In the genomic region with DNA sequence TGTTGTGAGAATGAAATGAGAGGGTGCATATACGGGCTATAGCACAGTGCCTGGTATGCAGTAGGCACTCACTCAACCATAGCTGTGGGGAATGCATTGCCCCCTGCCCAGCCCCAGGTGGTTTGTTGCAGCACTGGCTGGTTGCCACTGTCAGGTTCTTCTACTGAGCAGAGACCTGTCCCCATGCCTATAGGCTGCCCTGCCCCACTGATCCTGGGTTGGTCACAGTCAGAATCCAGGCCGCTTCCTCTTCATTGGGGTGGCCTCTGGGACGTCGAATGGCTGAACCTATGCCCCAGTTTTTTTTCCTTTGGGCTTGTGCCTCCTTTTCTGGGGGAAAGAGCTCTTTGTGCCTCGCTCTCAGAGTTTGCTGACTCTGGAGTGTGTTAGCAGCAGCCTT, we compare ENCODE assay signal across 15 cellular contexts.
"Had no signal": no experiment of that assay in that cellular context is flagged by ENCODE, and none has a peak within 500 bp of the region (broad histone marks: within the 10 kb centered on the region; RNA-seq: fewer than 3 reads in every experiment).

No MANE protein-coding gene starts in this region.

- H3K9me3 ChIP-seq: adrenal gland, body of pancreas, esophagus squamous epithelium had no signal

- H3K27me3 ChIP-seq: adrenal gland, body of pancreas, esophagus squamous epithelium had no signal

- H3K27ac Mint-ChIP-seq: activated naive CD4-positive, alpha-beta T cell treated with anti-CD3 and anti-CD28 coated beads for 36 hours; activated T-helper 1 cell treated with anti-CD3 and anti-CD28 coated beads, Interleukin-12 subunit alpha, Interleukin-12 subunit beta, Interleukin-2, Interleukin-4 antibody, amounts not matched to agents 30 ng/mL and 10 ng/mL and 1 ng/mL, durations not matched to agents 14 hours and 24 hours and 36 hours; stimulated activated memory B cell treated with anti-CD40 and anti-IgM and Interleukin-4, amounts not matched to agents 10 μg/mL and 1 μg/mL and 100 μg/mL, for 72 hours had no signal

- ATAC-seq: body of pancreas; stimulated activated memory B cell treated with anti-CD40 and anti-IgM and Interleukin-4, amounts not matched to agents 10 μg/mL and 1 μg/mL and 100 μg/mL, for 72 hours had no signal

- H3K4me1 ChIP-seq: parathyroid adenoma had no signal

- H3K9me3 Mint-ChIP-seq: activated naive CD4-positive, alpha-beta T cell treated with anti-CD3 and anti-CD28 coated beads for 36 hours; activated T-helper 1 cell treated with anti-CD3 and anti-CD28 coated beads, Interleukin-12 subunit alpha, Interleukin-12 subunit beta, Interleukin-2, Interleukin-4 antibody, amounts not matched to agents 30 ng/mL and 10 ng/mL and 1 ng/mL, durations not matched to agents 14 hours and 24 hours and 36 hours; stimulated activated memory B cell treated with anti-CD40 and anti-IgM and Interleukin-4, amounts not matched to agents 10 μg/mL and 1 μg/mL and 100 μg/mL, for 72 hours had no signal

- H3K4me3 Mint-ChIP-seq: activated naive CD4-positive, alpha-beta T cell treated with anti-CD3 and anti-CD28 coated beads for 36 hours; activated T-helper 1 cell treated with anti-CD3 and anti-CD28 coated beads, Interleukin-12 subunit alpha, Interleukin-12 subunit beta, Interleukin-2, Interleukin-4 antibody, amounts not matched to agents 30 ng/mL and 10 ng/mL and 1 ng/mL, durations not matched to agents 14 hours and 24 hours and 36 hours; stimulated activated memory B cell treated with anti-CD40 and anti-IgM and Interleukin-4, amounts not matched to agents 10 μg/mL and 1 μg/mL and 100 μg/mL, for 72 hours had no signal

- H3K27me3 Mint-ChIP-seq: stimulated activated memory B cell treated with anti-CD40 and anti-IgM and Interleukin-4, amounts not matched to agents 10 μg/mL and 1 μg/mL and 100 μg/mL, for 72 hours had no signal

- DNase-seq: activated CD4-positive, alpha-beta T cell treated with anti-CD3 and anti-CD28 coated beads for 48 hours; activated naive CD4-positive, alpha-beta T cell treated with anti-CD3 and anti-CD28 coated beads for 36 hours; adrenal gland; body of pancreas; cerebellar nuclear complex; esophagus squamous epithelium; foreskin fibroblast; glutamatergic neuron; mesendoderm; small intestine; T-helper 1 cell had no signal

- H3K36me3 Mint-ChIP-seq: stimulated activated memory B cell treated with anti-CD40 and anti-IgM and Interleukin-4, amounts not matched to agents 10 μg/mL and 1 μg/mL and 100 μg/mL, for 72 hours had no signal

- H3K4me3 ChIP-seq: adrenal gland, body of pancreas, esophagus squamous epithelium, SK-N-MC had no signal

- H3K4me1 Mint-ChIP-seq: stimulated activated memory B cell treated with anti-CD40 and anti-IgM and Interleukin-4, amounts not matched to agents 10 μg/mL and 1 μg/mL and 100 μg/mL, for 72 hours had no signal

- H3K27ac ChIP-seq: body of pancreas, parathyroid adenoma, SK-N-MC had no signal
